ENCODE assay signal across 28 cellular contexts in genomic region chr2:31193806-31194205, GRCh38. TPM values are rescaled to one million over a fixed set of nuclear protein-coding genes. Genes with fewer than 3 reads are reported as not detected.
"Had no signal": no experiment of that assay in that cellular context is flagged by ENCODE, and none has a peak within 500 bp of the region (broad histone marks: within the 10 kb centered on the region; RNA-seq: fewer than 3 reads in every experiment).

No MANE protein-coding gene starts in this region.

- DNase-seq: activated CD4-positive, alpha-beta memory T cell treated with anti-CD3 and anti-CD28 coated beads, Interleukin-2, amount 10 ng/mL, durations not matched to agents 7 days and 5 days; activated CD4-positive, alpha-beta T cell treated with anti-CD3 and anti-CD28 coated beads for 36 hours; activated CD4-positive, alpha-beta T cell treated with anti-CD3 and anti-CD28 coated beads, Interleukin-2, amount 50 U/mL, for 1 hour; activated effector memory CD4-positive, alpha-beta T cell treated with anti-CD3 and anti-CD28 coated beads, Interleukin-2, amount 50 U/mL, for 16 hours; activated naive CD4-positive, alpha-beta T cell treated with anti-CD3 and anti-CD28 coated beads for 36 hours; activated T-cell treated with anti-CD3 and anti-CD28 coated beads, Interleukin-2, amount 50 U/mL, for 4 hours; brain microvascular endothelial cell; KG1; NCI-H1092; NCI-H1436; NCI-H1694 treated with DMSO at 0.1 percent for 48 hours; NCI-H2029 treated with DMSO at 0.1 percent for 48 hours; NCI-H510A treated with DMSO at 0.1 percent for 48 hours; NCI-H69; NK-92 treated with Interleukin-12 subunit alpha and Interleukin-12 subunit beta, amount 100 ng/mL, for 24 hours; OCI-M1; RPMI8226; T-cell; T-helper 2 cell; T1000 had no signal

- H3K36me3 Mint-ChIP-seq: T-cell had no signal

- H3K36me3 ChIP-seq: brain microvascular endothelial cell had no signal

- H3K27me3 Mint-ChIP-seq: activated CD4-positive, alpha-beta memory T cell treated with anti-CD3 and anti-CD28 coated beads, Interleukin-2, amount 10 ng/mL, durations not matched to agents 7 days and 5 days; activated CD4-positive, alpha-beta T cell treated with anti-CD3 and anti-CD28 coated beads for 36 hours; activated naive CD8-positive, alpha-beta T cell; IgD-negative memory B cell; T-cell had no signal

- ATAC-seq: activated CD4-positive, alpha-beta T cell treated with anti-CD3 and anti-CD28 coated beads for 36 hours; activated T-cell treated with anti-CD3 and anti-CD28 coated beads, Interleukin-2, amount 50 U/mL, for 4 hours; Panc1; Right ventricle myocardium inferior; T-cell had no signal

- H3K27me3 ChIP-seq: brain microvascular endothelial cell had no signal

- FAIRE-seq: TTC549 had no signal

- H3K4me3 ChIP-seq: SK-N-MC had no signal

- H3K4me3 Mint-ChIP-seq: activated CD4-positive, alpha-beta memory T cell treated with anti-CD3 and anti-CD28 coated beads, Interleukin-2, amount 10 ng/mL, durations not matched to agents 7 days and 5 days; activated CD4-positive, alpha-beta T cell treated with anti-CD3 and anti-CD28 coated beads for 36 hours; activated naive CD4-positive, alpha-beta T cell treated with anti-CD3 and anti-CD28 coated beads for 36 hours; activated naive CD8-positive, alpha-beta T cell; activated T-cell treated with anti-CD3 and anti-CD28 coated beads, Interleukin-2, amount 50 U/mL, for 4 hours; T-cell had no signal

- H3K27ac ChIP-seq: brain microvascular endothelial cell, SK-N-MC had no signal

- H3K9me3 Mint-ChIP-seq: activated CD4-positive, alpha-beta memory T cell treated with anti-CD3 and anti-CD28 coated beads, Interleukin-2, amount 10 ng/mL, durations not matched to agents 7 days and 5 days; activated naive CD4-positive, alpha-beta T cell treated with anti-CD3 and anti-CD28 coated beads for 36 hours; activated T-cell treated with anti-CD3 and anti-CD28 coated beads, Interleukin-2, amount 50 U/mL, for 4 hours; IgD-negative memory B cell had no signal

- H3K27ac Mint-ChIP-seq: activated CD4-positive, alpha-beta memory T cell treated with anti-CD3 and anti-CD28 coated beads, Interleukin-2, amount 10 ng/mL, durations not matched to agents 7 days and 5 days; activated CD4-positive, alpha-beta T cell treated with anti-CD3 and anti-CD28 coated beads for 36 hours; activated naive CD4-positive, alpha-beta T cell treated with anti-CD3 and anti-CD28 coated beads for 36 hours; activated naive CD8-positive, alpha-beta T cell; T-cell had no signal

- H3K4me1 Mint-ChIP-seq: activated CD4-positive, alpha-beta memory T cell treated with anti-CD3 and anti-CD28 coated beads, Interleukin-2, amount 10 ng/mL, durations not matched to agents 7 days and 5 days; activated CD4-positive, alpha-beta T cell treated with anti-CD3 and anti-CD28 coated beads for 36 hours; T-cell had no signal

RNA-seq across cellular contexts. Expression of gene CAPN14, which starts 23.5 kb away (rescaled TPM):
- total RNA-seq: MCF 10A had no signal

RNA-seq across cellular contexts. Expression of gene GALNT14, which starts 55.6 kb away (rescaled TPM):
- total RNA-seq: activated CD4-positive, alpha-beta memory T cell treated with anti-CD3 and anti-CD28 coated beads, Interleukin-2, amount 10 ng/mL, durations not matched to agents 7 days and 5 days; LHCN-M2 had no signal
